In genomic region chr20:59028812-59029211, GRCh38 we compare ENCODE assay signal across 8 cellular contexts. TPM values are rescaled to one million over a fixed set of nuclear protein-coding genes. Genes with fewer than 3 reads are reported as not detected.
DNase-seq lines count a peak whose midpoint lies in the region; FAIRE-seq and TF ChIP-seq lines count a peak whose summit lies in the region.
"Had no signal": no experiment of that assay in that cellular context is flagged by ENCODE, and none has a peak within 500 bp of the region (broad histone marks: within the 10 kb centered on the region; RNA-seq: fewer than 3 reads in every experiment).

No MANE protein-coding gene starts in this region.

- H3K9me2 ChIP-seq in DOHH2 (replicated peaks; ENCODE audit: control insufficient read depth, low read length) (no peaks in the 10 kb centered on the region), OCI-LY1 (ENCODE audit: low read depth, low read length) (no peaks in the 10 kb centered on the region)

- peak overlapping the region; percentile 64 for H3K4me3 Mint-ChIP-seq in neural progenitor cell

- peak overlapping the region; percentile 43; the same call in 1 of the 2 replicates for H3K9ac ChIP-seq in OCI-LY1 (ENCODE audit: low read length)
- H3K9ac ChIP-seq in neural progenitor cell: peak overlapping the region; percentile 16

- H3K27ac Mint-ChIP-seq in neural progenitor cell: peak overlapping the region; percentile 72

- H3K4me2 ChIP-seq in DOHH2 (ENCODE audit: low read length): peak overlapping the region; percentile 97
- peak overlapping the region; percentile 100 for H3K4me2 ChIP-seq in OCI-LY1 (ENCODE audit: low read length)
- H3K4me2 ChIP-seq in neural progenitor cell: peak overlapping the region; percentile 9

- H3K4me3 ChIP-seq in DOHH2 (ENCODE audit: low read length) (no peak overlapping the region), OCI-LY1 (ENCODE audit: low read depth, low read length, poor library complexity, severe bottlenecking) (peak overlapping the region; percentile 20), dorsolateral prefrontal cortex (peak overlapping the region in 53 of 59 donors; percentile 1 to 94 (median 29)), neural progenitor cell (no peak overlapping the region)

- peaks cover 59% of the 10 kb centered on the region for H3K4me1 Mint-ChIP-seq in neural progenitor cell

- peaks cover 18% of the 10 kb centered on the region for H3F3A ChIP-seq in DOHH2 (ENCODE audit: control insufficient read depth, insufficient read depth)
- peaks cover 8% of the 10 kb centered on the region; the same call in 1 of the 2 replicates for H3F3A ChIP-seq in OCI-LY1 (ENCODE audit: insufficient read depth, low read length)
- peaks cover 14% of the 10 kb centered on the region for H3F3A ChIP-seq in neural progenitor cell (ENCODE audit: low read depth)

- H3K9me3 ChIP-seq in DOHH2 (ENCODE audit: control insufficient read depth, insufficient read depth, low read length): no peaks in the 10 kb centered on the region
- H3K9me3 ChIP-seq in OCI-LY1 (ENCODE audit: low read length): no peaks in the 10 kb centered on the region
- no peaks in the 10 kb centered on the region for H3K9me3 ChIP-seq in neural progenitor cell (ENCODE audit: low read depth)

- peaks cover 72% of the 10 kb centered on the region for H3K79me2 ChIP-seq in DOHH2 (ENCODE audit: control insufficient read depth, low read length)
- H3K79me2 ChIP-seq in OCI-LY1 (ENCODE audit: insufficient read depth, low read length): peaks cover 48% of the 10 kb centered on the region
- peaks cover 62% of the 10 kb centered on the region for H3K79me2 ChIP-seq in neural progenitor cell (ENCODE audit: low read depth)

- H3K27ac ChIP-seq in DOHH2 (ENCODE audit: low read depth, low read length): no peak overlapping the region
- H3K27ac ChIP-seq in OCI-LY1 (ENCODE audit: low read depth, low read length, poor library complexity, severe bottlenecking): no peak overlapping the region
- H3K27ac ChIP-seq in dorsolateral prefrontal cortex: peak overlapping the region in 1 of 59 donors; percentile 10
- H3K27ac ChIP-seq in neural progenitor cell: no peak overlapping the region

- H3K4me1 ChIP-seq in DOHH2 (ENCODE audit: control insufficient read depth, low read length): peaks cover 45% of the 10 kb centered on the region
- H3K4me1 ChIP-seq in OCI-LY1 (ENCODE audit: insufficient read depth, low read length, severe bottlenecking): peaks cover 44% of the 10 kb centered on the region
- H3K4me1 ChIP-seq in neural progenitor cell: peaks cover 33% of the 10 kb centered on the region

- peaks cover 91% of the 10 kb centered on the region for H3K36me3 ChIP-seq in DOHH2 (ENCODE audit: control insufficient read depth, low read length)
- H3K36me3 ChIP-seq in OCI-LY1 (ENCODE audit: insufficient read depth, low read length): peaks cover 87% of the 10 kb centered on the region
- peaks cover 14% of the 10 kb centered on the region for H3K36me3 ChIP-seq in neural progenitor cell

- intact Hi-C loops in dorsolateral prefrontal cortex (cut with DNase I): no loop called here

- H3K9me3 Mint-ChIP-seq in neural progenitor cell: no peaks in the 10 kb centered on the region

- H2AFZ ChIP-seq in OCI-LY1 (ENCODE audit: low read length): no peak overlapping the region
- no peak overlapping the region for H2AFZ ChIP-seq in neural progenitor cell (replicated peaks)

- no peak for FAIRE-seq in RCC 7860 (lab: Jason Lieb, UNC)

- TF ChIP-seq CTCF in DOHH2 (IDR thresholded peaks at IDR 0.05; ENCODE audit: low read depth, low read length, poor library complexity, severe bottlenecking) (no peak), OCI-LY1 (IDR thresholded peaks at IDR 0.05; ENCODE audit: low read length) (no peak), dorsolateral prefrontal cortex (IDR thresholded peaks at IDR 0.05 in 54 of 56, conservative IDR thresholded peaks at IDR 0.05 in 2 of 56; ENCODE audit: low read depth in 1 of 56, partially characterized antibody in 56 of 56) (no peak), neural progenitor cell (IDR thresholded peaks at IDR 0.05) (no peak)

- peaks cover 25% of the 10 kb centered on the region for H3K36me3 Mint-ChIP-seq in neural progenitor cell

- H4K20me1 ChIP-seq in DOHH2 (ENCODE audit: control insufficient read depth, insufficient read depth, low read depth, low read length): peaks cover 32% of the 10 kb centered on the region
- 0 out of 2 replicates have a peak, but pooled peaks cover 3% of the 10 kb centered on the region for H4K20me1 ChIP-seq in OCI-LY1 (ENCODE audit: insufficient read depth, low read length)
- peaks cover 54% of the 10 kb centered on the region for H4K20me1 ChIP-seq in neural progenitor cell (ENCODE audit: low read depth)

- no peak for DNase-seq in dorsolateral prefrontal cortex
- DNase-seq in neural progenitor cell (ENCODE audit: low spot score): no peak
- no peak for DNase-seq in RCC 7860 (ENCODE audit: low spot score)
- no peak for DNase-seq in activated effector memory CD4-positive, alpha-beta T cell treated with anti-CD3 and anti-CD28 coated beads, Interleukin-2, amount 50 U/mL, for 16 hours
- DNase-seq in UCSD-AML1 (lab: John Stamatoyannopoulos, UW; ENCODE audit: unreplicated experiment): no peak
- DNase-seq: caudate nucleus had no signal

- peaks cover 2% of the 10 kb centered on the region for H3K27me3 Mint-ChIP-seq in neural progenitor cell (ENCODE audit: insufficient read depth, low read depth)

- H3K27me3 ChIP-seq in DOHH2 (ENCODE audit: control insufficient read depth, low read length): no peaks in the 10 kb centered on the region
- H3K27me3 ChIP-seq in OCI-LY1 (ENCODE audit: insufficient read depth, low read length): no peaks in the 10 kb centered on the region
- H3K27me3 ChIP-seq in dorsolateral prefrontal cortex: no peaks in the 10 kb centered on the region
- no peaks in the 10 kb centered on the region for H3K27me3 ChIP-seq in neural progenitor cell

RNA-seq across cellular contexts. Expression of gene ATP5F1E, which starts 3.3 kb away (rescaled TPM):
- 10 to 100 TPM; 31.5 to 78.6 (median 49.1) TPM for total RNA-seq in dorsolateral prefrontal cortex
- 24.3 and 29.7 TPM in 2 replicates for total RNA-seq in neural progenitor cell (ENCODE audit: low replicate concordance)

RNA-seq across cellular contexts. Expression of gene TUBB1, which starts 9.6 kb away (rescaled TPM):
- total RNA-seq in dorsolateral prefrontal cortex: under 1 TPM in 56 of 120 experiments, not detected in 64; 0.07 to 0.78 (median 0.24) TPM
- total RNA-seq in neural progenitor cell (ENCODE audit: low replicate concordance): not detected in 2 replicates

RNA-seq across cellular contexts. Expression of gene PRELID3B, which starts 13.8 kb away (rescaled TPM):
- total RNA-seq in dorsolateral prefrontal cortex (10 to 100 TPM; 15.9 to 41.2 (median 26.9) TPM), neural progenitor cell (ENCODE audit: low replicate concordance) (41.3 and 78.8 TPM in 2 replicates)

RNA-seq across cellular contexts. Expression of gene CTSZ, which starts 21.8 kb away (rescaled TPM):
- total RNA-seq in dorsolateral prefrontal cortex (10 to 100 TPM; 33.6 to 99.6 (median 49.4) TPM), neural progenitor cell (ENCODE audit: low replicate concordance) (34.2 and 52.5 TPM in 2 replicates)

RNA-seq across cellular contexts. Expression of gene NELFCD, which starts 47.8 kb away (rescaled TPM):
- total RNA-seq in dorsolateral prefrontal cortex (10 to 100 TPM; 46.8 to 90.1 (median 64.8) TPM), neural progenitor cell (ENCODE audit: low replicate concordance) (58.9 and 59.2 TPM in 2 replicates)

Comparison
In these comparisons a context has a peak if more than half of its experiments do, and no peak if none do; other contexts are left out.
1. H3K4me2 ChIP-seq: peak in every context shown above with its lines; median percentile 100 in OCI-LY1; 97 in DOHH2; 9 in neural progenitor cell.
2. H3K4me3 ChIP-seq: peak in OCI-LY1 (single experiment) and dorsolateral prefrontal cortex (53 of 59); none in DOHH2 (single experiment) and neural progenitor cell (single experiment).